ENCODE assay signal across 8 cellular contexts in genomic region chr10:28663576-28664368, GRCh38. TPM values are rescaled to one million over a fixed set of nuclear protein-coding genes. Genes with fewer than 3 reads are reported as not detected.
DNase-seq lines count a peak whose midpoint lies in the region; ATAC-seq and TF ChIP-seq lines count a peak whose summit lies in the region.

No MANE protein-coding gene starts in this region.

- no peaks in the 10 kb centered on the region for H3K9me3 ChIP-seq in Karpas-422 (ENCODE audit: low read length)
- no peaks in the 10 kb centered on the region for H3K9me3 ChIP-seq in Peyer's patch

- H3K4me3 Mint-ChIP-seq in neural crest cell, result no peak overlapping the region

- no peaks in the 10 kb centered on the region for H3K79me2 ChIP-seq in Karpas-422 (ENCODE audit: low read length)

- H2AFZ ChIP-seq in Karpas-422 (ENCODE audit: low read length), result no peak overlapping the region

- H3K27me3 ChIP-seq in Karpas-422 (ENCODE audit: low read length), result no peaks in the 10 kb centered on the region
- H3K27me3 ChIP-seq in Peyer's patch, result no peaks in the 10 kb centered on the region

- H3K27ac ChIP-seq in Karpas-422 (ENCODE audit: low read length) (no peak overlapping the region), Peyer's patch (no peak overlapping the region)

- no peaks in the 10 kb centered on the region for H3K36me3 Mint-ChIP-seq in neural crest cell (ENCODE audit: low read depth)

- H3K9me2 ChIP-seq in Karpas-422 (replicated peaks; ENCODE audit: insufficient read depth, low read length), result no peaks in the 10 kb centered on the region

- H3K4me2 ChIP-seq in Karpas-422 (ENCODE audit: low read depth, low read length, poor library complexity, severe bottlenecking), result no peak overlapping the region

- H3K4me1 Mint-ChIP-seq in neural crest cell, result peaks cover 11% of the 10 kb centered on the region

- no peak overlapping the region for H3K27ac Mint-ChIP-seq in neural crest cell (ENCODE audit: unreplicated experiment)

- H3K9me3 Mint-ChIP-seq in neural crest cell, result no peaks in the 10 kb centered on the region

- TF ChIP-seq POLR2A in Peyer's patch (IDR thresholded peaks at IDR 0.05), result no peak

- no peak overlapping the region for H3K9ac ChIP-seq in Karpas-422 (ENCODE audit: low read length)

- DNase-seq in Daoy (ENCODE audit: low read depth) (peak; percentile 77), Karpas-422 (peak; percentile 86), Peyer's patch (peak; percentile 47 to 87 (median 67)), fibroblast of mammary gland (ENCODE audit: low read depth) (peak; percentile 80), neural crest cell (ENCODE audit: low read depth, low spot score) (peak; percentile 69), superior temporal gyrus (ENCODE audit: extremely low spot score) (peak; percentile 96)
- peak; percentile 72 to 74 for DNase-seq in activated T-cell treated with anti-CD3 and anti-CD28 coated beads, Interleukin-2, amount 50 U/mL, for 48 hours

- no peaks in the 10 kb centered on the region for H3K36me3 ChIP-seq in Karpas-422 (ENCODE audit: insufficient read depth, low read length)
- no peaks in the 10 kb centered on the region for H3K36me3 ChIP-seq in Peyer's patch

- H3K4me1 ChIP-seq in Karpas-422 (ENCODE audit: low read length) (no peaks in the 10 kb centered on the region), Peyer's patch (peaks cover 0 to 5% (median 0%) of the 10 kb centered on the region in 4 donors)

- H3K4me3 ChIP-seq in Karpas-422 (ENCODE audit: low read length) (no peak overlapping the region), Peyer's patch (no peak overlapping the region), fibroblast of mammary gland (ENCODE audit: control insufficient read depth, low read depth, low read length) (no peak overlapping the region)

- peaks cover 64% of the 10 kb centered on the region for H3K27me3 Mint-ChIP-seq in neural crest cell (ENCODE audit: low read depth)

- peak; percentile 42 to 93 (median 85) for TF ChIP-seq CTCF in Peyer's patch (IDR thresholded peaks at IDR 0.05)
- TF ChIP-seq CTCF in fibroblast of mammary gland (conservative IDR thresholded peaks at IDR 0.05; ENCODE audit: control insufficient read depth, insufficient read depth, low read depth, low read length), result peak; percentile 99
- TF ChIP-seq CTCF in neural crest cell (conservative IDR thresholded peaks at IDR 0.05), result peak; percentile 99

- no peaks in the 10 kb centered on the region for H4K20me1 ChIP-seq in Karpas-422 (ENCODE audit: insufficient read depth, low read depth, low read length)

- peak; percentile 85 for ATAC-seq in GM21723 (IDR thresholded peaks at IDR 0.05; ENCODE audit: unreplicated experiment)

RNA-seq across cellular contexts. Expression of gene BAMBI, which starts 13.5 kb away (rescaled TPM):
- 31.5 and 39.2 TPM in 2 replicates for total RNA-seq in Daoy (2014; rRNA removed; shearing (Covaris generic))
- total RNA-seq in Karpas-422 (2014; rRNA removed; shearing (Covaris generic); ENCODE audit: low replicate concordance), result not detected in 2 replicates
- total RNA-seq in Peyer's patch (10 to 100 TPM in 1 of 4 donors, 1 to 10 TPM in 1, under 1 TPM in 1, not detected in 1; 0.53 to 10.7 (median 2.5) TPM), neural crest cell (4.8 and 5.5 TPM in 2 replicates)
